In the genomic region with DNA sequence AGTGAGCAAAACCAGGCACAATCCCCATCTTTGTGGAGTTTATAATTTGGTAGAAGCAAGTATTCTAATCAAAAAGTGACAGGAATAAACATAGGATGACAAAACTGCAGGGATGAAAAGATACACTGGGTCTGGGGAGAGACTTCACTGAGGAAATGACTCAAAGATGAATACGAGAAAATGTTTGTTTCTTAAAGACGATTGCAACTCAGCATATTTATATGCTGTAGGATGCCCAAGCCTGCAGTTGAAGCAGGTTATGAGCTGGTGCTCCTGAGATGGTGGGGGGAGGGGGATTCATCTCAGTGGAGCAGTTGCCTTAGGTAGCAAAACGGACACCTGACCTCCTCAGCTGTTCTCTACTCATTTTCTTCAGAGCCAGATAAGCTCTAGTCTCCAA, we compare ENCODE assay signal across 1 cellular context.
TF ChIP-seq lines count a peak whose summit lies in the region.

No MANE protein-coding gene starts in this region.

TF ChIP-seq in HepG2, 621 proteins besides CTCF, POLR2A, EP300 and RAD21:
- TF ChIP-seq BRD4 (CRISPR knock-in tag; IDR thresholded peaks at IDR 0.05) (no peak), NKX3-1 (CRISPR knock-in tag; IDR thresholded peaks at IDR 0.05) (no peak), ZC3H4 (CRISPR knock-in tag; IDR thresholded peaks at IDR 0.05; ENCODE audit: borderline replicate concordance) (no peak), ZNF768 (CRISPR knock-in tag; IDR thresholded peaks at IDR 0.05) (no peak), RFX3 (CRISPR knock-in tag; IDR thresholded peaks at IDR 0.05) (no peak), SIX1 (CRISPR knock-in tag; IDR thresholded peaks at IDR 0.05; ENCODE audit: borderline replicate concordance) (no peak), ZNF30 (CRISPR knock-in tag; IDR thresholded peaks at IDR 0.05) (no peak)
- TF ChIP-seq, protein P1, sequence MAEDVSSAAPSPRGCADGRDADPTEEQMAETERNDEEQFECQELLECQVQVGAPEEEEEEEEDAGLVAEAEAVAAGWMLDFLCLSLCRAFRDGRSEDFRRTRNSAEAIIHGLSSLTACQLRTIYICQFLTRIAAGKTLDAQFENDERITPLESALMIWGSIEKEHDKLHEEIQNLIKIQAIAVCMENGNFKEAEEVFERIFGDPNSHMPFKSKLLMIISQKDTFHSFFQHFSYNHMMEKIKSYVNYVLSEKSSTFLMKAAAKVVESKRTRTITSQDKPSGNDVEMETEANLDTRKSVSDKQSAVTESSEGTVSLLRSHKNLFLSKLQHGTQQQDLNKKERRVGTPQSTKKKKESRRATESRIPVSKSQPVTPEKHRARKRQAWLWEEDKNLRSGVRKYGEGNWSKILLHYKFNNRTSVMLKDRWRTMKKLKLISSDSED (CRISPR knock-in tag; IDR thresholded peaks at IDR 0.05) = no peak
TF ChIP-seq in HepG2: peak in this region for 0.
